In the genomic region with DNA sequence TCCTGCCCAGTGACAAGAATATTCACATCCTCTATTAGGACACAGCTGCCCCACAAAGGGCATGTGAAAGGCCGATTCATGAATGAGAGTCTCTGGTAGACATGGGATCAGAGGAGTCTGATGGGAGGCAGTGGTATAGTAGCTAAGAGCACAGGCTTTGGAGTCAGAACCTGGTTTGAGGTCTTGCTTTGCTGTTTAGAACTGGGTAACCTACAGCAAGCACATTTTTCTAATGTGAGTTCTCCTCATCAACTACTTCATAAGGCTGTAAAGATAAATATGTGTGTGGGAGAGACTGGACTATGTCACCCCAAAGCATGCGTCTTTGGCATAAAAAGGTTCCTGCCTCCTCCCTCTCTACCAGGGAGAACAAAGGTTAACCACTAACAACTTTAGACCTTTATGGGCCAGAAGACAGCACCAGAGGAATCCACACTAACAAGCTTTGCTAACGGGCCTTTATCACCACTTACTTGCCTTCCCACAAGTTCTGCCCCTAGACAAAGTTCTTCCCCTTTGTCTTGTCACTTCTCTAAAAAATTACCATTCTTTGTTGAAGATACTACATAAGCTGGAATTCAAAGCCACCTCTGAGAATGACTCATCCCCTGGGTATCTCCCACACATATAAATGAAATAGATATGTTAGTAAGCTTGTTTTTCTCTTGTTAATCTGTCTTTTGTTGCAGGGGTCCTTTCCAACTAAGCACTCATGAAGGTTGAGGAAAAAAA, we compare ENCODE assay signal across 8 cellular contexts. TPM values are rescaled to one million over a fixed set of nuclear protein-coding genes. Genes with fewer than 3 reads are reported as not detected.
A peak's percentile ranks its signal among the peaks of the same experiment; 100 is the strongest.
DNase-seq lines count a peak whose midpoint lies in the region; ATAC-seq, FAIRE-seq and TF ChIP-seq lines count a peak whose summit lies in the region.

No MANE protein-coding gene starts in this region.

- H3K9me3 Mint-ChIP-seq in Caco-2 (ENCODE audit: unreplicated experiment), result no peaks in the 10 kb centered on the region

- H3K4me3 ChIP-seq in Caco-2 (ENCODE audit: low read depth, low read length) (no peak overlapping the region), K562 (no peak overlapping the region), muscle layer of duodenum (ENCODE audit: low read depth in 1 of 2, low read length in 2 of 2) (no peak overlapping the region), lower leg skin (ENCODE audit: low read depth, poor library complexity, severe bottlenecking) (no peak overlapping the region), H7 (ENCODE audit: insufficient read depth, low read depth, low read length) (no peak overlapping the region)

- CTCF ChIA-PET in Caco-2 (lab: Charles Lee) (interaction anchor here (0.6 to 1.0 kb wide), 2 partner anchors 41 to 54 kb away, joined by 3 to 5 read pairs; no protein-coding TSS in a partner anchor), K562 (lab: Yijun Ruan, JAX; ENCODE audit: low intra/inter-chr PET ratio) (no interaction called here)

- POLR2A ChIA-PET in Caco-2 (lab: Charles Lee), result interaction anchor here (0.6 to 1.2 kb wide), 2 partner anchors 22 to 533 kb away, joined by 4 to 5 read pairs; no protein-coding TSS in a partner anchor
- POLR2A ChIA-PET in K562 (lab: Yijun Ruan, JAX), result interaction anchor here (0.8 to 2.0 kb wide), 6 partner anchors 8 to 20 kb away, joined by 3 to 9 read pairs (median 3); no protein-coding TSS in a partner anchor

- peaks cover 20% of the 10 kb centered on the region for H3K79me2 ChIP-seq in K562 (ENCODE audit: control insufficient read depth, insufficient read depth, low read length)

- peaks cover 7% of the 10 kb centered on the region for H3K4me1 Mint-ChIP-seq in Caco-2 (ENCODE audit: low read depth, unreplicated experiment)

- no peaks in the 10 kb centered on the region for H3K9me1 ChIP-seq in K562 (ENCODE audit: control insufficient read depth, insufficient read depth, low read length)

- H3K9ac ChIP-seq in K562 (ENCODE audit: insufficient read depth in 1 of 2, low read depth in 2 of 2, low read length in 2 of 2), result no peak overlapping the region

- WGBS in K562 (ENCODE audit: insufficient coverage, low coverage, missing lambda C conversion rate), result 23% methylated on average over 3 of the region's 3 CpGs
- 59 to 63% methylated on average over 3 of the region's 3 CpGs for WGBS in lower leg skin, 2 donors

- peak overlapping the region; percentile 62 for H3K27ac Mint-ChIP-seq in Caco-2 (ENCODE audit: unreplicated experiment)

- no peak for TF ChIP-seq CTCF in Caco-2 (IDR thresholded peaks at IDR 0.05; ENCODE audit: insufficient read depth in 1 of 2, low read depth in 1 of 2, low read length in 1 of 2, severe bottlenecking in 1 of 2, unreplicated experiment in 1 of 2)
- TF ChIP-seq CTCF in K562 (IDR thresholded peaks at IDR 0.05 in 2 of 3, conservative IDR thresholded peaks at IDR 0.05 in 1 of 3; ENCODE audit: insufficient read depth in 2 of 3, low read depth in 1 of 3, low read length in 3 of 3), result no peak
- no peak for TF ChIP-seq CTCF in lower leg skin (IDR thresholded peaks at IDR 0.05)

- H3K9me3 ChIP-seq in Caco-2 (no peaks in the 10 kb centered on the region), K562 (replicated peaks; ENCODE audit: control insufficient read depth, insufficient read depth, low read depth, low read length) (no peaks in the 10 kb centered on the region), muscle layer of duodenum (ENCODE audit: control insufficient read depth in 1 of 2, low read length in 2 of 2) (no peaks in the 10 kb centered on the region)

- TF ChIP-seq POLR2A in K562 (conservative IDR thresholded peaks at IDR 0.05) (no peak), lower leg skin (IDR thresholded peaks at IDR 0.05) (no peak)

- peak overlapping the region; percentile 26 for H3K4me2 ChIP-seq in K562 (ENCODE audit: insufficient read depth, low read length)

- intact Hi-C loops in Caco-2 (cut with micrococcal nuclease; ENCODE audit: unreplicated experiment) (no loop called here), K562 (cut with micrococcal nuclease) (no loop called here), lower leg skin (cut with DNase I; ENCODE audit: low total_unique reads) (no loop called here)

- H3K36me3 ChIP-seq in Caco-2 (ENCODE audit: control insufficient read depth, insufficient read depth, low read length) (peaks cover 3% of the 10 kb centered on the region; the same call in 1 of the 2 replicates), K562 (ENCODE audit: control insufficient read depth, insufficient read depth, low read length) (peaks cover 59% of the 10 kb centered on the region), muscle layer of duodenum (ENCODE audit: control insufficient read depth in 1 of 2, insufficient read depth in 2 of 2, low read length in 2 of 2) (peaks cover 14 to 20% of the 10 kb centered on the region in 2 donors), H7 (replicated peaks; ENCODE audit: control insufficient read depth, insufficient read depth, low read length) (peaks cover 15% of the 10 kb centered on the region)

- peaks cover 46% of the 10 kb centered on the region for H3K36me3 Mint-ChIP-seq in Caco-2 (ENCODE audit: insufficient read depth, unreplicated experiment)

- in situ Hi-C loops in K562 (cut with MboI), result no loop called here

- no peaks in the 10 kb centered on the region for H3K27me3 ChIP-seq in Caco-2 (replicated peaks; ENCODE audit: control insufficient read depth, insufficient read depth, low read length)
- H3K27me3 ChIP-seq in K562 (ENCODE audit: control insufficient read depth in 2 of 2, insufficient read depth in 2 of 2, low read length in 2 of 2), result no peaks in the 10 kb centered on the region
- no peaks in the 10 kb centered on the region for H3K27me3 ChIP-seq in muscle layer of duodenum (ENCODE audit: low read depth, low read length)
- no peaks in the 10 kb centered on the region for H3K27me3 ChIP-seq in H7 (ENCODE audit: control insufficient read depth, insufficient read depth, low read length)

- H3K4me3 Mint-ChIP-seq in Caco-2 (ENCODE audit: unreplicated experiment), result peak overlapping the region; percentile 29

- no peaks in the 10 kb centered on the region for H3K27me3 Mint-ChIP-seq in Caco-2 (ENCODE audit: insufficient read depth, unreplicated experiment)

- TF ChIP-seq EP300 in K562 (IDR thresholded peaks at IDR 0.05; ENCODE audit: low read length), result no peak

- BruUV-seq in Caco-2 (replicated peaks; lab: Mats Ljungman, UMichigan) (TSS peak; percentile 6), K562 (replicated peaks; lab: Mats Ljungman, UMichigan) (no TSS peak)

- peak overlapping the region; percentile 66 for H3K27ac ChIP-seq in K562 (ENCODE audit: extremely low read depth, low read depth, low read length)
- peak overlapping the region; percentile 70 for H3K27ac ChIP-seq in muscle layer of duodenum (ENCODE audit: low read length)

- no peak; a peak in 1 of 4 replicates for TF ChIP-seq RAD21 in K562 (CRISPR knock-in tag; conservative IDR thresholded peaks at IDR 0.05 in 1 of 2, IDR thresholded peaks at IDR 0.05 in 1 of 2)

- peak; percentile 53 to 74 for DNase-seq in Caco-2
- peak; percentile 89 for DNase-seq in M059J (ENCODE audit: low read depth)
- DNase-seq in K562 (ENCODE audit: extremely low read depth in 1 of 4, low spot score in 3 of 4), result peak in 2 of 4 experiments; percentile 43 to 68
- DNase-seq in GM19240 (ENCODE audit: insufficient read length, low spot score), result no peak
- DNase-seq in lower leg skin (ENCODE audit: low spot score in 2 of 2), result no peak
- DNase-seq in NCI-H2081 (lab: John Stamatoyannopoulos, UW), result no peak
- DNase-seq in H7, result no peak

- no peaks in the 10 kb centered on the region for H4K20me1 ChIP-seq in K562 (replicated peaks; ENCODE audit: control insufficient read depth, insufficient read depth, low read length)

- peak; percentile 78 for ATAC-seq in K562

- H3K4me1 ChIP-seq in Caco-2 (peaks cover 47% of the 10 kb centered on the region), K562 (replicated peaks in 1 of 2; ENCODE audit: control insufficient read depth in 2 of 2, insufficient read depth in 2 of 2, low read length in 2 of 2) (peaks cover 0 to 16% of the 10 kb centered on the region in 2 experiments; a peak in 3 of 5 replicates), muscle layer of duodenum (ENCODE audit: control insufficient read depth in 1 of 2, insufficient read depth in 2 of 2, low read length in 2 of 2) (peaks cover 15 to 20% of the 10 kb centered on the region in 2 donors)

- FAIRE-seq in K562 (lab: Jason Lieb, UNC), result peak; percentile 90

- H2AFZ ChIP-seq in K562 (ENCODE audit: low read depth, low read length), result no peak overlapping the region; the same call in 1 of the 2 replicates

RNA-seq across cellular contexts. Expression of gene CDR2, which starts 21.1 kb away (rescaled TPM):
- total RNA-seq in Caco-2 (2022) (24.3 and 31.0 TPM in 2 replicates), K562 (2014; rRNA removed) (18.9 and 20.5 TPM in 2 replicates), K562 (2014; rRNA removed; fragmentation: Illumina TruSeq; extraction: Trizol) (19.9 and 20.1 TPM in 2 replicates), K562 (2015; rRNA removed; fragmentation: Illumina TruSeq; extraction: Trizol) (18.6 and 21.9 TPM in 2 replicates), K562 (2021) (22.1 and 23.1 TPM in 2 replicates), lower leg skin (10 to 100 TPM in 3 of 4 donors, 1 to 10 TPM in 1; 8.5 to 30.3 (median 16.2) TPM)
- total RNA-seq in M059J (2014; rRNA removed; shearing (Covaris generic)), result 33.8 and 51.1 TPM in 2 replicates
- 15.8 and 27.5 TPM in 2 replicates for total RNA-seq in K562 (2011; cell fraction: chromatin; rRNA removed; ENCODE audit: low replicate concordance)
- total RNA-seq in K562 (2011; cell fraction: nucleolus; rRNA removed), result 14.7 and 18.3 TPM in 2 replicates
- 14.1 and 15.6 TPM in 2 replicates for total RNA-seq in K562 (2011; cell fraction: nucleoplasm; rRNA removed)
- polyA plus RNA-seq in K562 (2011; rRNA removed) (25.6 and 30.3 TPM in 2 replicates), K562 (2014; fragmentation: Illumina TruSeq; extraction: Trizol) (26.3 and 27.9 TPM in 2 replicates), K562 (2014; fragmentation: Nextera tagmentation; extraction: Ambion mirVana) (1 to 10 TPM; 4.6 to 5.3 TPM), K562 (2014; rRNA removed) (21.7 and 23.0 TPM in 2 replicates)
- 12.0 and 18.5 TPM in 2 replicates for polyA plus RNA-seq in K562 (2011; cell fraction: cytosol; rRNA removed)
- 8.0 and 10.4 TPM in 2 replicates for polyA plus RNA-seq in K562 (2011; cell fraction: nucleus; rRNA removed)
- polyA plus RNA-seq in K562 (2012), result 14.9 and 15.5 TPM in 2 replicates
- 37.9 and 40.4 TPM in 2 replicates for polyA minus RNA-seq in K562 (2011; rRNA and poly(A)+ RNA removed)
- 17.8 and 20.6 TPM in 2 replicates for polyA minus RNA-seq in K562 (2011; cell fraction: cytosol; rRNA and poly(A)+ RNA removed)
- 9.7 and 11.4 TPM in 2 replicates for polyA minus RNA-seq in K562 (2011; cell fraction: nucleus; rRNA and poly(A)+ RNA removed)
- 32.7 and 43.2 TPM in 2 replicates for total RNA-seq in H7 (2014; rRNA removed; shearing (Covaris generic))

RNA-seq across cellular contexts. Expression of gene POLR3E, which starts 56.1 kb away (rescaled TPM):
- total RNA-seq in Caco-2 (2022) (68.7 and 70.8 TPM in 2 replicates), K562 (2014; rRNA removed) (78.2 and 82.6 TPM in 2 replicates), K562 (2014; rRNA removed; fragmentation: Illumina TruSeq; extraction: Trizol) (67.6 and 81.1 TPM in 2 replicates), K562 (2015; rRNA removed; fragmentation: Illumina TruSeq; extraction: Trizol) (73.9 and 83.8 TPM in 2 replicates), K562 (2021) (101 and 113 TPM in 2 replicates), lower leg skin (10 to 100 TPM; 64.7 to 74.0 (median 71.4) TPM)
- total RNA-seq in M059J (2014; rRNA removed; shearing (Covaris generic)), result 21.2 and 43.5 TPM in 2 replicates
- total RNA-seq in K562 (2011; cell fraction: chromatin; rRNA removed; ENCODE audit: low replicate concordance), result 337 and 699 TPM in 2 replicates
- total RNA-seq in K562 (2011; cell fraction: nucleolus; rRNA removed), result 179 and 196 TPM in 2 replicates
- total RNA-seq in K562 (2011; cell fraction: nucleoplasm; rRNA removed), result 243 and 244 TPM in 2 replicates
- polyA plus RNA-seq in K562 (2011; rRNA removed) (151 and 192 TPM in 2 replicates), K562 (2014; fragmentation: Illumina TruSeq; extraction: Trizol) (128 and 149 TPM in 2 replicates), K562 (2014; fragmentation: Nextera tagmentation; extraction: Ambion mirVana) (10 to 100 TPM; 17.7 to 25.3 TPM), K562 (2014; rRNA removed) (77.3 and 95.9 TPM in 2 replicates)
- polyA plus RNA-seq in K562 (2011; cell fraction: cytosol; rRNA removed), result 128 and 145 TPM in 2 replicates
- polyA plus RNA-seq in K562 (2011; cell fraction: nucleus; rRNA removed), result 458 and 560 TPM in 2 replicates
- 62.8 and 102 TPM in 2 replicates for polyA plus RNA-seq in K562 (2012)
- polyA minus RNA-seq in K562 (2011; rRNA and poly(A)+ RNA removed), result 241 and 345 TPM in 2 replicates
- 104 and 113 TPM in 2 replicates for polyA minus RNA-seq in K562 (2011; cell fraction: cytosol; rRNA and poly(A)+ RNA removed)
- polyA minus RNA-seq in K562 (2011; cell fraction: nucleus; rRNA and poly(A)+ RNA removed), result 100 and 315 TPM in 2 replicates
- total RNA-seq in H7 (2014; rRNA removed; shearing (Covaris generic)), result 91.5 and 99.6 TPM in 2 replicates

Comparison
In these comparisons a context has a peak if more than half of its experiments do, and no peak if none do; other contexts are left out.
1. DNase-seq: peak in Caco-2 (2 of 2) and M059J (single experiment); none in GM19240 (single experiment), lower leg skin (0 of 2), NCI-H2081 (0 of 2) and H7 (single experiment).